18 cellular contexts compared by ENCODE assay signal in the genomic region with DNA sequence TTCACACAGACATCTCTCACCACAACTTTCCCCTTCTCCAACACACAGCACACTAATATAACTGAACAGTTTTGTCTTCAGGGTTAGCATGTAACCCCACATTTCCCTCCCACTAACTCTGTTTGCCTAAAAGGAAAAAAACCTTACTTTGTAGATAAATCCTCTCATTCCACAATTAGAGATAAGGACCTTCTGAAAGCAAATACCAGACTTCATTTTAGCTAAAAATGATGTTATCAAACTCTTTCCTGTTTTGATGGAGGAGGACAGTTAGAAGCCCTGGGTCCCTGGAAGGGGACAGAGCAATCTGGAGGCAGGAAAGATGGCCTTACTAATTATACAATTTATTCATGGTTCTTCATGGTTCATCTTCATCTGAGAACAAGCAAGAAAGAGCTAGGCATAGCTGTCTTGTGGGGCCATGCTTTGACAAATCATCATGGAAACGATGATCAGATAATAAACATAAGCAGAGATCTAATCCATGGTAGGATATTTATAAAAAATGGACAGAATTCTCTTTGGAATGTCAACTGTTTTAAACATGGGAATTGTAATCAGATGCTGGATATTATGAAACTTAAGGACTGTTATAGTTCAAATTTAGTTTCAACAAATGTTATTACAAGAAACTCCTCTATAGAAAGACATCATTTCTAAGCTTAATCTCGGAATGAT.
DNase-seq lines count a peak whose midpoint lies in the region; ATAC-seq and TF ChIP-seq lines count a peak whose summit lies in the region.
"Had no signal": no experiment of that assay in that cellular context is flagged by ENCODE, and none has a peak within 500 bp of the region (broad histone marks: within the 10 kb centered on the region; RNA-seq: fewer than 3 reads in every experiment).

No MANE protein-coding gene starts in this region.

- no peaks in the 10 kb centered on the region for H3K27me3 Mint-ChIP-seq in activated CD4-positive, alpha-beta T cell treated with anti-CD3 and anti-CD28 coated beads for 36 hours
- H3K27me3 Mint-ChIP-seq in memory B cell (no peaks in the 10 kb centered on the region), WTC11 (ENCODE audit: low read depth) (no peaks in the 10 kb centered on the region)

- DNase-seq in activated CD4-positive, alpha-beta T cell treated with anti-CD3 and anti-CD28 coated beads for 36 hours = no peak
- no peak for DNase-seq in activated CD4-positive, alpha-beta T cell treated with anti-CD3 and anti-CD28 coated beads, Interleukin-2, amount 50 U/mL, for 48 hours
- DNase-seq in EH (ENCODE audit: low read depth) (peak; percentile 17), SK-N-SH (peak; percentile 29), memory B cell (ENCODE audit: low spot score in 2 of 2) (no peak), NCI-H345 (lab: John Stamatoyannopoulos, UW) (no peak), NK-92 (lab: John Stamatoyannopoulos, UW; ENCODE audit: unreplicated experiment) (no peak), WTC11 (ENCODE audit: low spot score) (no peak)
- DNase-seq: 8988T, C1 segment of cervical spinal cord, COR-L47, GM23248, NCI-H1048, NCI-H1694 treated with DMSO at 0.1 percent for 48 hours, NCI-H446 treated with DMSO at 0.1 percent for 48 hours, NCI-H748 treated with DMSO at 0.1 percent for 48 hours, Peyer's patch, Right ventricle myocardium superior had no signal

- CTCF ChIA-PET in activated CD4-positive, alpha-beta T cell treated with anti-CD3 and anti-CD28 coated beads for 36 hours (lab: Charles Lee) = interaction anchor here (0.6 to 5.1 kb wide), 9 partner anchors 10 to 185 kb away, joined by 3 to 32 read pairs (median 4); a partner anchor contains a TSS
- CTCF ChIA-PET in SK-N-SH (lab: Yijun Ruan, JAX) = interaction anchor here (1.0 to 1.5 kb wide), 3 partner anchors 9 to 272 kb away, joined by 3 read pairs; no protein-coding TSS in a partner anchor
- CTCF ChIA-PET in WTC11 (lab: Charles Lee) = interaction anchor here (1.1 kb wide), 1 partner anchor 148 kb away, joined by 4 read pairs; no protein-coding TSS in a partner anchor

- no peaks in the 10 kb centered on the region for H3K79me2 ChIP-seq in SK-N-SH (ENCODE audit: insufficient read depth)

- no peaks in the 10 kb centered on the region for H3K36me3 Mint-ChIP-seq in activated CD4-positive, alpha-beta T cell treated with anti-CD3 and anti-CD28 coated beads for 36 hours (ENCODE audit: low read depth)
- H3K36me3 Mint-ChIP-seq in memory B cell = no peaks in the 10 kb centered on the region
- H3K36me3 Mint-ChIP-seq in WTC11 = no peaks in the 10 kb centered on the region

- no peak overlapping the region for H3K4me3 ChIP-seq in SK-N-SH (ENCODE audit: low read depth in 2 of 2, low read length in 1 of 2)
- H3K4me3 ChIP-seq: GM23248, Peyer's patch had no signal

- intact Hi-C loops in activated CD4-positive, alpha-beta T cell treated with anti-CD3 and anti-CD28 coated beads for 36 hours (cut with DNase I, micrococcal nuclease) = no loop called here

- H3F3A ChIP-seq in SK-N-SH (replicated peaks; ENCODE audit: insufficient read depth) = no peaks in the 10 kb centered on the region

- TF ChIP-seq EP300 in SK-N-SH (IDR thresholded peaks at IDR 0.05; ENCODE audit: borderline replicate concordance in 1 of 2, low read depth in 1 of 2, low read length in 1 of 2) = no peak; a peak in 1 of 4 replicates

- H3K36me3 ChIP-seq in SK-N-SH (replicated peaks in 1 of 2; ENCODE audit: control insufficient read depth in 1 of 2, insufficient read depth in 2 of 2, low read length in 1 of 2) = no peaks in the 10 kb centered on the region
- H3K36me3 ChIP-seq: Peyer's patch had no signal

- TF ChIP-seq RAD21 in SK-N-SH (IDR thresholded peaks at IDR 0.05; ENCODE audit: low read length) = no peak

- H3K9me2 ChIP-seq in SK-N-SH = no peaks in the 10 kb centered on the region

- peaks cover 0 to 3% of the 10 kb centered on the region in 2 experiments; a peak in 2 of 4 replicates for H3K4me1 ChIP-seq in SK-N-SH (ENCODE audit: control insufficient read depth in 1 of 2, insufficient read depth in 2 of 2, low read depth in 1 of 2, low read length in 1 of 2)
- H3K4me1 ChIP-seq: Peyer's patch had no signal

- WGBS in SK-N-SH (ENCODE audit: low lambda C conversion rate) = 57% methylated on average over 2 of the region's 2 CpGs

- H3K4me1 Mint-ChIP-seq in activated CD4-positive, alpha-beta T cell treated with anti-CD3 and anti-CD28 coated beads for 36 hours = peaks cover 63% of the 10 kb centered on the region
- H3K4me1 Mint-ChIP-seq in memory B cell (peaks cover 23% of the 10 kb centered on the region), WTC11 (peaks cover 30% of the 10 kb centered on the region)

- no peak overlapping the region for H2AFZ ChIP-seq in SK-N-SH (ENCODE audit: low read depth)
- H2AFZ ChIP-seq: GM23248 had no signal

- H3K4me2 ChIP-seq in SK-N-SH = no peak overlapping the region

- H3K9me3 ChIP-seq in SK-N-SH = no peaks in the 10 kb centered on the region
- H3K9me3 ChIP-seq: Peyer's patch had no signal

- peak overlapping the region in 1 of 2 experiments; percentile 59; a peak in 1 of 4 replicates for H3K27ac ChIP-seq in SK-N-SH (ENCODE audit: low read depth in 2 of 2, low read length in 1 of 2)
- H3K27ac ChIP-seq: GM23248, Peyer's patch had no signal

- TF ChIP-seq CTCF in SK-N-SH (IDR thresholded peaks at IDR 0.05) = no peak
- no peak for TF ChIP-seq CTCF in WTC11 (IDR thresholded peaks at IDR 0.05)

- no peaks in the 10 kb centered on the region for H3K9me3 Mint-ChIP-seq in activated CD4-positive, alpha-beta T cell treated with anti-CD3 and anti-CD28 coated beads for 36 hours (ENCODE audit: low read depth)
- peaks cover 2% of the 10 kb centered on the region for H3K9me3 Mint-ChIP-seq in memory B cell
- no peaks in the 10 kb centered on the region for H3K9me3 Mint-ChIP-seq in WTC11

- H3K27me3 ChIP-seq in SK-N-SH (ENCODE audit: insufficient read depth) = no peaks in the 10 kb centered on the region
- H3K27me3 ChIP-seq: Peyer's patch had no signal

- no peak overlapping the region for H3K4me3 Mint-ChIP-seq in activated CD4-positive, alpha-beta T cell treated with anti-CD3 and anti-CD28 coated beads for 36 hours
- no peak overlapping the region for H3K4me3 Mint-ChIP-seq in memory B cell
- no peak overlapping the region for H3K4me3 Mint-ChIP-seq in WTC11

- no peaks in the 10 kb centered on the region for H4K20me1 ChIP-seq in SK-N-SH (ENCODE audit: insufficient read depth)

- H3K27ac Mint-ChIP-seq in activated CD4-positive, alpha-beta T cell treated with anti-CD3 and anti-CD28 coated beads for 36 hours = peak overlapping the region; percentile 61
- H3K27ac Mint-ChIP-seq in memory B cell = peak overlapping the region; percentile 46
- no peak overlapping the region for H3K27ac Mint-ChIP-seq in WTC11

- ATAC-seq in activated CD4-positive, alpha-beta T cell treated with anti-CD3 and anti-CD28 coated beads for 36 hours = no peak
- no peak for ATAC-seq in memory B cell (ENCODE audit: low read depth)
- ATAC-seq in WTC11 = no peak

- H3K9ac ChIP-seq in SK-N-SH = no peak overlapping the region
- H3K9ac ChIP-seq: GM23248 had no signal

- POLR2A ChIA-PET in activated CD4-positive, alpha-beta T cell treated with anti-CD3 and anti-CD28 coated beads for 36 hours (lab: Charles Lee) = interaction anchor here (0.7 kb wide), 1 partner anchor 143 kb away, joined by 5 read pairs; no protein-coding TSS in a partner anchor
- POLR2A ChIA-PET in SK-N-SH (lab: Yijun Ruan, JAX) (no interaction called here), WTC11 (lab: Charles Lee) (no interaction called here)

TF ChIP-seq in SK-N-SH, 30 proteins besides CTCF, POLR2A, EP300 and RAD21:
- TF ChIP-seq CHD2 (IDR thresholded peaks at IDR 0.05; ENCODE audit: low read length, partially characterized antibody) (peak; percentile 10), GATA2 (CRISPR knock-in tag; IDR thresholded peaks at IDR 0.05) (peak; percentile 52), TAF1 (IDR thresholded peaks at IDR 0.05; ENCODE audit: borderline replicate concordance, low read depth, low read length) (no peak)

TF ChIP-seq in WTC11, 78 proteins besides CTCF, POLR2A, EP300 and RAD21:
- TF ChIP-seq, protein P1, sequence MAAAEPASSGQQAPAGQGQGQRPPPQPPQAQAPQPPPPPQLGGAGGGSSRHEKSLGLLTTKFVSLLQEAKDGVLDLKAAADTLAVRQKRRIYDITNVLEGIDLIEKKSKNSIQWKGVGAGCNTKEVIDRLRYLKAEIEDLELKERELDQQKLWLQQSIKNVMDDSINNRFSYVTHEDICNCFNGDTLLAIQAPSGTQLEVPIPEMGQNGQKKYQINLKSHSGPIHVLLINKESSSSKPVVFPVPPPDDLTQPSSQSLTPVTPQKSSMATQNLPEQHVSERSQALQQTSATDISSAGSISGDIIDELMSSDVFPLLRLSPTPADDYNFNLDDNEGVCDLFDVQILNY (CRISPR knock-in tag; IDR thresholded peaks at IDR 0.05) = no peak
- TF ChIP-seq, protein P2, sequence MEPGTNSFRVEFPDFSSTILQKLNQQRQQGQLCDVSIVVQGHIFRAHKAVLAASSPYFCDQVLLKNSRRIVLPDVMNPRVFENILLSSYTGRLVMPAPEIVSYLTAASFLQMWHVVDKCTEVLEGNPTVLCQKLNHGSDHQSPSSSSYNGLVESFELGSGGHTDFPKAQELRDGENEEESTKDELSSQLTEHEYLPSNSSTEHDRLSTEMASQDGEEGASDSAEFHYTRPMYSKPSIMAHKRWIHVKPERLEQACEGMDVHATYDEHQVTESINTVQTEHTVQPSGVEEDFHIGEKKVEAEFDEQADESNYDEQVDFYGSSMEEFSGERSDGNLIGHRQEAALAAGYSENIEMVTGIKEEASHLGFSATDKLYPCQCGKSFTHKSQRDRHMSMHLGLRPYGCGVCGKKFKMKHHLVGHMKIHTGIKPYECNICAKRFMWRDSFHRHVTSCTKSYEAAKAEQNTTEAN (CRISPR knock-in tag; IDR thresholded peaks at IDR 0.05) = no peak
- TF ChIP-seq ATF1 (CRISPR knock-in tag; IDR thresholded peaks at IDR 0.05) = no peak
- TF ChIP-seq MYBL2 (CRISPR knock-in tag; IDR thresholded peaks at IDR 0.05) = no peak

Comparison
In these comparisons a context has a peak if more than half of its experiments do, and no peak if none do; other contexts are left out.
1. DNase-seq: peak in EH (single experiment) and SK-N-SH (single experiment); none in activated CD4-positive, alpha-beta T cell treated with anti-CD3 and anti-CD28 coated beads for 36 hours (single experiment), activated CD4-positive, alpha-beta T cell treated with anti-CD3 and anti-CD28 coated beads, Interleukin-2, amount 50 U/mL, for 48 hours (0 of 2), memory B cell (0 of 2), NCI-H345 (single experiment), NK-92 (single experiment) and WTC11 (single experiment).